ENCODE assay signal across 9 cellular contexts in the genomic region with DNA sequence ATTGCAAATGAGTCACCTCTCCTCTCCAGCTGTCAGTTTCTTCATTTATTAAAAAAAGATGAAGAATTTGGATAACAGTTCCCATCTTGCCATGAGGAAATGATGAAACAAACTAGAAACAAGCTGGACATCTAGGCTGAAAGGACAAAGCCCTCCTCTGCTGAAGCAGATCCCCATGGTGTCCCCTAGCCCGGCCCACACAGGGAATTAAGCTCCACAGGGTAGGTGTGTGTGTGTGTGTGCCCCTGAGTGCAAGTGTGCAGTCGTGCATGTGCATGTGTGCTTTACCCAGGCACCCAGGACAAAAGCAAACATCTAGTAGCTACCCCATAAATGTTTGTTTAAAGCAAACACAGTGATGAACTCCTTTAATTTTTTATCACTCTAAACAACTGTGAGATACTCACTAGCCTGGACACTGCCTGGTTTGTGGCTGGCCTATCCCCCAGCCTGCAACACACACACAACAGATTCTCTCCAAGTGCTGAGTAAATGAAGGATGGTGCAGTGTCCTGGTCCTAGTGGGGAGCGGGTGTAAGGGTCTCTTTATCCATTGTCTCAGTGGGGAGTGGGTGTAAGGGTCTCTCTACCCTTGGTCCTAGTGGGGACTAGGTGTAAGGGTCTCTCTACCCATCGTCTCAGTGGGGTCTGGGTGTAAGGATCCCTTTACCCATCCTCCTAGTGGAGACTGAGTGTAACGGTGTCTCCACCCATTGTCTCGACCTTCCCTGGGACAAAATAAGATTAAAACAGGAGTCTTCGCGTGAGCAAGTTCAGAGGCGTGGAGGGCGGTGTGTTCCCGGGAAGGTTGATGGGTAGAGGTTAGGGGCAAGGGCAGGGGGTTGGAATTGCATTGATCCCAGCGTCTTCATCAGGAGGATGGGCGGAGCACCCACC. TPM values are rescaled to one million over a fixed set of nuclear protein-coding genes. Genes with fewer than 3 reads are reported as not detected.
DNase-seq lines count a peak whose midpoint lies in the region; ATAC-seq, FAIRE-seq and TF ChIP-seq lines count a peak whose summit lies in the region.
"Had no signal": no experiment of that assay in that cellular context is flagged by ENCODE, and none has a peak within 500 bp of the region (broad histone marks: within the 10 kb centered on the region; RNA-seq: fewer than 3 reads in every experiment).

No MANE protein-coding gene starts in this region.

- no peak for FAIRE-seq in H54 (lab: Jason Lieb, UNC)

- DNase-seq in ACHN, result peak; percentile 31
- DNase-seq in H54 (ENCODE audit: insufficient read length, low spot score), result peak; percentile 19
- no peak for DNase-seq in activated naive CD8-positive, alpha-beta T cell treated with anti-CD3 and anti-CD28 coated beads, Interleukin-2, amount 50 U/mL, for 24 hours
- peak; percentile 60 for DNase-seq in hepatic stellate cell (ENCODE audit: low spot score)
- DNase-seq in inferior parietal cortex (ENCODE audit: extremely low spot score), result no peak
- DNase-seq in cerebellum (ENCODE audit: low spot score), result no peak
- no peak for DNase-seq in mucosa of gallbladder (ENCODE audit: low spot score)

- peak overlapping the region; percentile 54 for H3K4me3 Mint-ChIP-seq in activated naive CD8-positive, alpha-beta T cell treated with anti-CD3 and anti-CD28 coated beads, Interleukin-2, amount 50 U/mL, for 24 hours

- H3K9ac ChIP-seq in skeletal muscle satellite cell (ENCODE audit: low read depth, low read length), result peak overlapping the region; percentile 88

- in situ Hi-C loops in ACHN (cut with HindIII; ENCODE audit: low pct_ligation_motif_present, low pct_unique_long_range_greater_than_20kb, low sequenced_read_pairs), result no loop called here

- no peaks in the 10 kb centered on the region for H3K27me3 ChIP-seq in skeletal muscle satellite cell (ENCODE audit: control insufficient read depth, insufficient read depth, low read length)

- TF ChIP-seq POLR2A in H54 (IDR thresholded peaks at IDR 0.05; ENCODE audit: low read depth, low read length), result no peak

- H3K4me1 Mint-ChIP-seq in activated naive CD8-positive, alpha-beta T cell treated with anti-CD3 and anti-CD28 coated beads, Interleukin-2, amount 50 U/mL, for 24 hours, result peaks cover 17% of the 10 kb centered on the region

- H3K27me3 Mint-ChIP-seq in activated naive CD8-positive, alpha-beta T cell treated with anti-CD3 and anti-CD28 coated beads, Interleukin-2, amount 50 U/mL, for 24 hours, result peaks cover 48% of the 10 kb centered on the region

- peaks cover 5% of the 10 kb centered on the region for H3K9me3 ChIP-seq in skeletal muscle satellite cell (replicated peaks; ENCODE audit: low read length)
- H3K9me3 ChIP-seq: neutrophil had no signal

- peak overlapping the region; percentile 97 for H3K4me2 ChIP-seq in skeletal muscle satellite cell (ENCODE audit: low read length)

- peaks cover 56% of the 10 kb centered on the region for H3K4me1 ChIP-seq in skeletal muscle satellite cell (ENCODE audit: control insufficient read depth, insufficient read depth, low read length)

- ATAC-seq in activated naive CD8-positive, alpha-beta T cell treated with anti-CD3 and anti-CD28 coated beads, Interleukin-2, amount 50 U/mL, for 24 hours, result no peak

- peak overlapping the region; percentile 85 for H3K4me3 ChIP-seq in skeletal muscle satellite cell (ENCODE audit: low read length)

- H3K36me3 ChIP-seq in skeletal muscle satellite cell (ENCODE audit: insufficient read depth, low read length), result peaks cover 17% of the 10 kb centered on the region
- H3K36me3 ChIP-seq: neutrophil had no signal

- H3K9me3 Mint-ChIP-seq in activated naive CD8-positive, alpha-beta T cell treated with anti-CD3 and anti-CD28 coated beads, Interleukin-2, amount 50 U/mL, for 24 hours, result peaks cover 18% of the 10 kb centered on the region

- H3K27ac Mint-ChIP-seq in activated naive CD8-positive, alpha-beta T cell treated with anti-CD3 and anti-CD28 coated beads, Interleukin-2, amount 50 U/mL, for 24 hours, result no peak overlapping the region

- H3K36me3 Mint-ChIP-seq in activated naive CD8-positive, alpha-beta T cell treated with anti-CD3 and anti-CD28 coated beads, Interleukin-2, amount 50 U/mL, for 24 hours (ENCODE audit: low read depth), result peaks cover 3% of the 10 kb centered on the region

RNA-seq across cellular contexts. Expression of a gene that starts 0.7 kb away (rescaled TPM):
- total RNA-seq in skeletal muscle satellite cell (2012; rRNA removed), result 31.7 and 53.0 TPM in 2 replicates
- 10.4 TPM for total RNA-seq in cerebellum
- total RNA-seq in mucosa of gallbladder, result 80.5 TPM

RNA-seq across cellular contexts. Expression of a gene that starts 2.0 kb away (rescaled TPM):
- total RNA-seq in skeletal muscle satellite cell (2012; rRNA removed), result 7.9 and 8.6 TPM in 2 replicates
- total RNA-seq in cerebellum, result 3.0 TPM
- 7.1 TPM for total RNA-seq in mucosa of gallbladder

Comparison
In these comparisons a context has a peak if more than half of its experiments do, and no peak if none do; other contexts are left out.
1. DNase-seq: peak in ACHN (single experiment), H54 (single experiment) and hepatic stellate cell (single experiment); none in activated naive CD8-positive, alpha-beta T cell treated with anti-CD3 and anti-CD28 coated beads, Interleukin-2, amount 50 U/mL, for 24 hours (single experiment), inferior parietal cortex (single experiment), cerebellum (single experiment) and mucosa of gallbladder (single experiment).